In genomic region chr9:127783111-127783621, GRCh38 we compare ENCODE assay signal across 9 cellular contexts. TPM values are rescaled to one million over a fixed set of nuclear protein-coding genes. Genes with fewer than 3 reads are reported as not detected.
DNase-seq lines count a peak whose midpoint lies in the region; ATAC-seq, FAIRE-seq and TF ChIP-seq lines count a peak whose summit lies in the region.
"Had no signal": no experiment of that assay in that cellular context is flagged by ENCODE, and none has a peak within 500 bp of the region (broad histone marks: within the 10 kb centered on the region; RNA-seq: fewer than 3 reads in every experiment).

No MANE protein-coding gene starts in this region.

- H3K9me3 ChIP-seq in SU-DHL-6 (ENCODE audit: insufficient read depth, low read length) (no peaks in the 10 kb centered on the region), upper lobe of left lung (no peaks in the 10 kb centered on the region)
- H3K9me3 ChIP-seq in naive thymus-derived CD4-positive, alpha-beta T cell (ENCODE audit: control insufficient read depth in 2 of 3, low read length in 3 of 3), result no peaks in the 10 kb centered on the region

- FAIRE-seq in D721Med (lab: Jason Lieb, UNC), result no peak
- FAIRE-seq: TTC549 had no signal

- peaks cover 75% of the 10 kb centered on the region for H3K4me1 Mint-ChIP-seq in CD14-positive monocyte
- peaks cover 37 to 79% (median 67%) of the 10 kb centered on the region in 7 donors for H3K4me1 Mint-ChIP-seq in naive thymus-derived CD4-positive, alpha-beta T cell

- no peak for TF ChIP-seq EP300 in upper lobe of left lung (IDR thresholded peaks at IDR 0.05)

- H3K27me3 Mint-ChIP-seq in CD14-positive monocyte (ENCODE audit: low read depth in 3 of 3), result peaks cover 0 to 9% (median 0%) of the 10 kb centered on the region in 3 donors
- no peaks in the 10 kb centered on the region for H3K27me3 Mint-ChIP-seq in naive thymus-derived CD4-positive, alpha-beta T cell

- ATAC-seq in naive thymus-derived CD4-positive, alpha-beta T cell, result peak; percentile 42
- ATAC-seq in upper lobe of left lung (ENCODE audit: low FRiP score in 2 of 2) (peak in 1 of 2 donors; percentile 49), HG02885 (IDR thresholded peaks at IDR 0.05; ENCODE audit: poor library complexity, unreplicated experiment) (no peak)

- no peak for TF ChIP-seq POLR2A in upper lobe of left lung (IDR thresholded peaks at IDR 0.05)

- peaks cover 0 to 6% (median 0%) of the 10 kb centered on the region in 7 donors for H3K9me3 Mint-ChIP-seq in CD14-positive monocyte
- no peaks in the 10 kb centered on the region for H3K9me3 Mint-ChIP-seq in naive thymus-derived CD4-positive, alpha-beta T cell

- intact Hi-C loops in CD14-positive monocyte (cut with micrococcal nuclease), result loop anchor here in 1 of 2 donors (1.0 to 5.0 kb wide), 3 partner anchors 12 to 211 kb away; partner anchors contain the start of gene TOR2A
- intact Hi-C loops in naive thymus-derived CD4-positive, alpha-beta T cell (cut with micrococcal nuclease), result no loop called here

- no peak for TF ChIP-seq CTCF in CD14-positive monocyte (IDR thresholded peaks at IDR 0.05)
- no peak for TF ChIP-seq CTCF in SU-DHL-6 (IDR thresholded peaks at IDR 0.05; ENCODE audit: insufficient read depth, low read length, poor library complexity, severe bottlenecking)
- peak in 1 of 6 experiments; percentile 12 for TF ChIP-seq CTCF in upper lobe of left lung (IDR thresholded peaks at IDR 0.05)
- TF ChIP-seq CTCF in D721Med (IDR thresholded peaks at IDR 0.05; ENCODE audit: insufficient read depth, missing control alignments), result no peak

- H3K9me2 ChIP-seq in SU-DHL-6 (replicated peaks; ENCODE audit: insufficient read depth, low read length), result no peaks in the 10 kb centered on the region

- H3K4me3 Mint-ChIP-seq in CD14-positive monocyte, result peak overlapping the region; percentile 27 to 72
- peak overlapping the region; percentile 74 to 88 (median 82) for H3K4me3 Mint-ChIP-seq in naive thymus-derived CD4-positive, alpha-beta T cell

- H3K36me3 Mint-ChIP-seq in CD14-positive monocyte, result peaks cover 11 to 24% of the 10 kb centered on the region in 2 donors
- peaks cover 0 to 16% (median 7%) of the 10 kb centered on the region in 5 donors for H3K36me3 Mint-ChIP-seq in naive thymus-derived CD4-positive, alpha-beta T cell

- peak overlapping the region; percentile 16 for H3K4me2 ChIP-seq in SU-DHL-6 (ENCODE audit: low read depth, low read length, poor library complexity, severe bottlenecking)

- H3K36me3 ChIP-seq in SU-DHL-6 (ENCODE audit: low read length), result 0 out of 2 replicates have a peak, but pooled peaks cover 7% of the 10 kb centered on the region
- H3K36me3 ChIP-seq in naive thymus-derived CD4-positive, alpha-beta T cell (ENCODE audit: control insufficient read depth in 2 of 3, insufficient read depth in 3 of 3, low read length in 3 of 3), result peaks cover 13 to 19% (median 14%) of the 10 kb centered on the region in 3 experiments
- peaks cover 9 to 16% (median 11%) of the 10 kb centered on the region in 4 donors for H3K36me3 ChIP-seq in upper lobe of left lung

- H3K27ac Mint-ChIP-seq in CD14-positive monocyte, result peak overlapping the region; percentile 93 to 99 (median 98)
- H3K27ac Mint-ChIP-seq in naive thymus-derived CD4-positive, alpha-beta T cell, result peak overlapping the region; percentile 91 to 98 (median 96)

- CTCF ChIA-PET in naive thymus-derived CD4-positive, alpha-beta T cell (lab: Charles Lee), result interaction anchor here (0.6 to 3.0 kb wide), 7 partner anchors 10 to 86 kb away, joined by 3 to 14 read pairs (median 5); partner anchors contain the start of gene TOR2A

- peaks cover 34% of the 10 kb centered on the region for H3F3A ChIP-seq in SU-DHL-6 (ENCODE audit: insufficient read depth)

- 43 to 55% methylated on average over 9 to 15 of the region's 15 CpGs for WGBS in upper lobe of left lung, 2 donors

- POLR2A ChIA-PET in naive thymus-derived CD4-positive, alpha-beta T cell (lab: Charles Lee), result interaction anchor here (0.9 to 5.1 kb wide), 7 partner anchors 8 to 140 kb away, joined by 3 to 99 read pairs (median 3); no protein-coding TSS in a partner anchor

- no peak overlapping the region for H2AFZ ChIP-seq in SU-DHL-6 (ENCODE audit: low read depth, low read length, severe bottlenecking)

- peaks cover 69% of the 10 kb centered on the region in 2 donors for H3K4me1 ChIP-seq in naive thymus-derived CD4-positive, alpha-beta T cell (ENCODE audit: control insufficient read depth in 2 of 2, insufficient read depth in 2 of 2, low read length in 2 of 2)
- peaks cover 57 to 66% (median 61%) of the 10 kb centered on the region in 4 donors for H3K4me1 ChIP-seq in upper lobe of left lung

- DNase-seq in CD14-positive monocyte (ENCODE audit: low spot score) (peak; percentile 94), upper lobe of left lung (peak; percentile 73 to 75), D721Med (ENCODE audit: insufficient read length, low spot score) (no peak), NCI-H2171 (lab: John Stamatoyannopoulos, UW) (no peak)
- DNase-seq in activated naive CD4-positive, alpha-beta T cell treated with anti-CD3 and anti-CD28 coated beads, Interleukin-2, amount 50 U/mL, for 16 hours, result peak; percentile 48
- peak; percentile 50 to 74 (median 64) for DNase-seq in naive thymus-derived CD4-positive, alpha-beta T cell

- H4K20me1 ChIP-seq in SU-DHL-6 (ENCODE audit: low read depth, low read length), result peaks cover 13% of the 10 kb centered on the region; the same call in 1 of the 2 replicates

- peaks cover 23% of the 10 kb centered on the region for H3K79me2 ChIP-seq in SU-DHL-6 (ENCODE audit: insufficient read depth, low read length)

- no peak overlapping the region for H3K4me3 ChIP-seq in SU-DHL-6 (ENCODE audit: insufficient read depth, low read length, poor library complexity, severe bottlenecking)
- H3K4me3 ChIP-seq in naive thymus-derived CD4-positive, alpha-beta T cell (ENCODE audit: low read length), result peak overlapping the region; percentile 50
- no peak overlapping the region for H3K4me3 ChIP-seq in upper lobe of left lung

- H3K9ac ChIP-seq in SU-DHL-6 (ENCODE audit: low read length), result peak overlapping the region; percentile 32

- H3K27ac ChIP-seq in SU-DHL-6 (ENCODE audit: low read depth, low read length), result peak overlapping the region; percentile 69
- H3K27ac ChIP-seq in naive thymus-derived CD4-positive, alpha-beta T cell (ENCODE audit: low read depth, low read length), result peak overlapping the region; percentile 73
- peak overlapping the region; percentile 93 to 98 (median 96) for H3K27ac ChIP-seq in upper lobe of left lung

- H3K27me3 ChIP-seq in SU-DHL-6 (ENCODE audit: low read length) (no peaks in the 10 kb centered on the region), upper lobe of left lung (no peaks in the 10 kb centered on the region)
- no peaks in the 10 kb centered on the region for H3K27me3 ChIP-seq in naive thymus-derived CD4-positive, alpha-beta T cell (ENCODE audit: control insufficient read depth in 2 of 2, insufficient read depth in 2 of 2, low read length in 2 of 2)

RNA-seq across cellular contexts. Expression of gene CDK9, which starts 2.7 kb away (rescaled TPM):
- 10 to 100 TPM; 24.9 to 26.4 TPM for polyA plus RNA-seq in CD14-positive monocyte
- total RNA-seq in naive thymus-derived CD4-positive, alpha-beta T cell, result 100 to 1,000 TPM; 110 to 135 (median 134) TPM
- 10 to 100 TPM; 37.5 to 65.9 TPM for polyA plus RNA-seq in naive thymus-derived CD4-positive, alpha-beta T cell
- total RNA-seq in upper lobe of left lung, result 100 to 1,000 TPM in 3 of 6 donors, 10 to 100 TPM in 3; 69.8 to 168 (median 106) TPM

RNA-seq across cellular contexts. Expression of gene SH2D3C, which starts 4.7 kb away (rescaled TPM):
- 10 to 100 TPM; 11.5 to 20.5 TPM for polyA plus RNA-seq in CD14-positive monocyte
- 10 to 100 TPM; 26.1 to 68.3 (median 51.9) TPM for total RNA-seq in naive thymus-derived CD4-positive, alpha-beta T cell
- 10 to 100 TPM; 20.9 to 72.9 TPM for polyA plus RNA-seq in naive thymus-derived CD4-positive, alpha-beta T cell
- total RNA-seq in upper lobe of left lung, result 10 to 100 TPM; 17.5 to 90.4 (median 37.5) TPM

RNA-seq across cellular contexts. Expression of gene FPGS, which starts 19.5 kb away (rescaled TPM):
- 10 to 100 TPM; 21.3 to 25.2 TPM for polyA plus RNA-seq in CD14-positive monocyte
- 100 to 1,000 TPM in 2 of 5 experiments, 10 to 100 TPM in 3; 90.4 to 123 (median 95.4) TPM for total RNA-seq in naive thymus-derived CD4-positive, alpha-beta T cell
- polyA plus RNA-seq in naive thymus-derived CD4-positive, alpha-beta T cell, result 10 to 100 TPM; 37.3 to 51.4 TPM
- total RNA-seq in upper lobe of left lung, result 100 to 1,000 TPM in 2 of 6 donors, 10 to 100 TPM in 4; 85.1 to 337 (median 95.5) TPM

RNA-seq across cellular contexts. Expression of gene TOR2A, which starts 48.1 kb away (rescaled TPM):
- 10 to 100 TPM; 57.4 to 60.0 TPM for polyA plus RNA-seq in CD14-positive monocyte
- total RNA-seq in naive thymus-derived CD4-positive, alpha-beta T cell, result 10 to 100 TPM in 4 of 5 experiments, 1 to 10 TPM in 1; 9.5 to 22.3 (median 10.8) TPM
- polyA plus RNA-seq in naive thymus-derived CD4-positive, alpha-beta T cell, result 10 to 100 TPM; 16.6 to 20.2 TPM
- total RNA-seq in upper lobe of left lung, result 10 to 100 TPM; 11.4 to 27.2 (median 21.0) TPM

Comparison
In these comparisons a context has a peak if more than half of its experiments do, and no peak if none do; other contexts are left out.
1. DNase-seq: peak in CD14-positive monocyte (single experiment), activated naive CD4-positive, alpha-beta T cell treated with anti-CD3 and anti-CD28 coated beads, Interleukin-2, amount 50 U/mL, for 16 hours (single experiment), naive thymus-derived CD4-positive, alpha-beta T cell (9 of 9) and upper lobe of left lung (2 of 2); none in D721Med (single experiment) and NCI-H2171 (single experiment).
2. Peak in every context shown above with its lines, with median percentiles within 50 percentile points of each other: H3K27ac ChIP-seq.